In the genomic region with DNA sequence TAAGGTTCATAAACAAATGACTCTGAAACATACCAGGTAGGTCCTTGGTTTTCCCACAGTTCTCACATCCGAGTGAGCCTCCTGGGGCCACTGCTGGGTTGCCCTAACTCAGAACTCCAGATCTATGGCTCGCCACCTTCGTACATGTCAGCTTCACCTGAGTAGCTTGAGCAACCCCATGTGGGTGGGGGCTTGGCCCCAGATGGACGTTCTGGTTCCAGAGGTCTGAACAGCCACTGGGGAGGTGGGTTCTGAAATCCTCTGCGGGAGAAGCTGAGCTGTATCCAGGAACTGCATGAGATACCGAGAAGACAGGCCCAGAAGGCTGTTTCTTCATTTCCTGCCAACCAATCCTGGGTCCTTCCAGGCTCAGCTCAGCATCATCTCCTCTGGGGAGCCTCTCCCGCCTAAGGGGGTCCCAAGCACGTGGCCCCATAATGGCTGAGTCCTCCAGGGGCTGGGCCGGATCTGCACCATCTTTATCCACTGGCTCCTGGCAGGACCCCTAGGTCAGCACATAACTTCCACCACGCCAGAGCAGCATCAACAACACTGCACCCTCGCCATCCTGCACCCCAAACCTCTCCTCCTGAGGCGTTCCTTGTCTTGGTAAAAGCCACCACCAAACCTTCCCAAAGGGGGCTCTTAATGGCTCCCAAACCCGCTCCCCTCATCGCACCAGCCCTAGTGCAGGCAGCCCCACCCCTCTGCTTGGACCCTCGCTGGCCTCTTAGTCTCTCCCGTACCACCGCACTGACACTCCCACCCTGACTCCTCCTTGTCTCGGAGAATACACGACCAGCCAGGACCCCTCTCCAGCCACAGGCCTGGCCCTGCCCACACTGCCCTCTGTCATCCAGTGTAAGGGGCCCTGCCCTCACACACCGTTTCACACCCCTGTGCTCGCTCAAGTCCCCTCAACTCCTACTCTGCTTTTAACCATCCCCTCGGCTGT, we compare ENCODE assay signal across 23 cellular contexts. TPM values are rescaled to one million over a fixed set of nuclear protein-coding genes. Genes with fewer than 3 reads are reported as not detected.
DNase-seq lines count a peak whose midpoint lies in the region; ATAC-seq and TF ChIP-seq lines count a peak whose summit lies in the region.
"Had no signal": no experiment of that assay in that cellular context is flagged by ENCODE, and none has a peak within 500 bp of the region (broad histone marks: within the 10 kb centered on the region; RNA-seq: fewer than 3 reads in every experiment).

No MANE protein-coding gene starts in this region.

- intact Hi-C loops in CD14-positive monocyte (cut with micrococcal nuclease), result loop anchor here (5.0 to 10.0 kb wide), 2 partner anchors 152 to 205 kb away; partner anchors contain the start of genes SNRPA1 (in 1 of the 2) and TM2D3 (in 1 of the 2)
- intact Hi-C loops in heart right ventricle (cut with DNase I), result loop anchor here in 2 of 10 donors (2.0 to 10.0 kb wide), 2 partner anchors 35 to 195 kb away; no protein-coding TSS in a partner anchor

- H3K4me1 ChIP-seq in BLaER1 (peaks cover 76% of the 10 kb centered on the region), heart right ventricle (peaks cover 7 to 67% (median 47%) of the 10 kb centered on the region in 9 donors), neural progenitor cell (peaks cover 14% of the 10 kb centered on the region), MM.1S (ENCODE audit: low read length) (no peaks in the 10 kb centered on the region)
- H3K4me1 ChIP-seq: parathyroid adenoma had no signal

- H3F3A ChIP-seq in neural progenitor cell (ENCODE audit: low read depth) (no peaks in the 10 kb centered on the region), MM.1S (ENCODE audit: insufficient read depth, low read length) (no peaks in the 10 kb centered on the region)

- H3K4me3 ChIP-seq in BLaER1, result no peak overlapping the region
- no peak overlapping the region for H3K4me3 ChIP-seq in heart right ventricle
- no peak overlapping the region for H3K4me3 ChIP-seq in neural progenitor cell
- no peak overlapping the region for H3K4me3 ChIP-seq in MM.1S (ENCODE audit: low read length)
- H3K4me3 ChIP-seq: GM23248, upper lobe of left lung had no signal

- no peak for TF ChIP-seq CTCF in CD14-positive monocyte (IDR thresholded peaks at IDR 0.05)
- no peak for TF ChIP-seq CTCF in heart right ventricle (IDR thresholded peaks at IDR 0.05)
- TF ChIP-seq CTCF in neural progenitor cell (IDR thresholded peaks at IDR 0.05), result no peak
- TF ChIP-seq CTCF in MM.1S (IDR thresholded peaks at IDR 0.05; ENCODE audit: low read length), result no peak

- H3K9me2 ChIP-seq in MM.1S (replicated peaks; ENCODE audit: insufficient read depth, low read length), result no peaks in the 10 kb centered on the region

- H3K36me3 ChIP-seq in BLaER1, result no peaks in the 10 kb centered on the region
- no peaks in the 10 kb centered on the region for H3K36me3 ChIP-seq in heart right ventricle
- no peaks in the 10 kb centered on the region for H3K36me3 ChIP-seq in neural progenitor cell
- H3K36me3 ChIP-seq in MM.1S (replicated peaks; ENCODE audit: insufficient read depth, low read length), result no peaks in the 10 kb centered on the region
- H3K36me3 ChIP-seq: upper lobe of left lung had no signal

- no peak overlapping the region for H3K9ac ChIP-seq in BLaER1
- H3K9ac ChIP-seq in neural progenitor cell, result no peak overlapping the region
- H3K9ac ChIP-seq in MM.1S (ENCODE audit: low read length), result no peak overlapping the region
- H3K9ac ChIP-seq: GM23248, parathyroid adenoma had no signal

- no peaks in the 10 kb centered on the region for H4K20me1 ChIP-seq in BLaER1
- no peaks in the 10 kb centered on the region for H4K20me1 ChIP-seq in neural progenitor cell (ENCODE audit: low read depth)
- H4K20me1 ChIP-seq in MM.1S (ENCODE audit: insufficient read depth, low read length), result no peaks in the 10 kb centered on the region

- H3K27me3 ChIP-seq in BLaER1 (no peaks in the 10 kb centered on the region), heart right ventricle (no peaks in the 10 kb centered on the region), neural progenitor cell (no peaks in the 10 kb centered on the region), MM.1S (replicated peaks; ENCODE audit: insufficient read depth, low read length) (0 out of 2 replicates have a peak, but pooled peaks cover 3% of the 10 kb centered on the region)
- H3K27me3 ChIP-seq: upper lobe of left lung had no signal

- H3K4me2 ChIP-seq in BLaER1, result peak overlapping the region; percentile 75
- H3K4me2 ChIP-seq in neural progenitor cell, result no peak overlapping the region
- H3K4me2 ChIP-seq in MM.1S (ENCODE audit: low read depth, low read length), result no peak overlapping the region

- no peaks in the 10 kb centered on the region for H3K36me3 Mint-ChIP-seq in CD14-positive monocyte
- H3K36me3 Mint-ChIP-seq in neural progenitor cell, result no peaks in the 10 kb centered on the region

- H3K27ac Mint-ChIP-seq in CD14-positive monocyte, result peak overlapping the region in 4 of 7 donors; percentile 63 to 84 (median 73)
- peak overlapping the region; percentile 53 for H3K27ac Mint-ChIP-seq in neural progenitor cell
- H3K27ac Mint-ChIP-seq: nephron progenitor cell had no signal

- ATAC-seq in heart right ventricle, result no peak
- ATAC-seq in GM21737 (IDR thresholded peaks at IDR 0.05; ENCODE audit: unreplicated experiment), result no peak
- ATAC-seq: Panc1 had no signal

- H3K27ac ChIP-seq in BLaER1, result peak overlapping the region; percentile 63
- peak overlapping the region in 7 of 10 donors; percentile 53 to 76 (median 61) for H3K27ac ChIP-seq in heart right ventricle
- no peak overlapping the region for H3K27ac ChIP-seq in neural progenitor cell
- H3K27ac ChIP-seq in MM.1S (ENCODE audit: low read length), result no peak overlapping the region
- H3K27ac ChIP-seq: C4-2B, GM23248, parathyroid adenoma had no signal

- H3K27me3 Mint-ChIP-seq in CD14-positive monocyte (ENCODE audit: low read depth in 3 of 3) (peaks cover 2 to 8% (median 5%) of the 10 kb centered on the region in 3 donors), neural progenitor cell (ENCODE audit: insufficient read depth, low read depth) (peaks cover 8% of the 10 kb centered on the region)

- H3K9me3 Mint-ChIP-seq in CD14-positive monocyte, result peaks cover 0 to 3% (median 0%) of the 10 kb centered on the region in 7 donors
- peaks cover 2% of the 10 kb centered on the region for H3K9me3 Mint-ChIP-seq in neural progenitor cell
- H3K9me3 Mint-ChIP-seq: nephron progenitor cell had no signal

- H3K4me1 Mint-ChIP-seq in CD14-positive monocyte (peaks cover 59% of the 10 kb centered on the region), neural progenitor cell (peaks cover 44% of the 10 kb centered on the region)

- no peak overlapping the region for H2AFZ ChIP-seq in neural progenitor cell (replicated peaks)
- H2AFZ ChIP-seq in MM.1S (ENCODE audit: low read length), result no peak overlapping the region
- H2AFZ ChIP-seq: GM23248, parathyroid adenoma had no signal

- H3K4me3 Mint-ChIP-seq in CD14-positive monocyte (no peak overlapping the region), neural progenitor cell (peak overlapping the region; percentile 55)
- H3K4me3 Mint-ChIP-seq: nephron progenitor cell had no signal

- peaks cover 6% of the 10 kb centered on the region for H3K9me3 ChIP-seq in BLaER1
- H3K9me3 ChIP-seq in heart right ventricle, result peaks cover 0 to 2% (median 0%) of the 10 kb centered on the region in 11 donors
- H3K9me3 ChIP-seq in neural progenitor cell (ENCODE audit: low read depth), result no peaks in the 10 kb centered on the region
- H3K9me3 ChIP-seq in MM.1S (replicated peaks; ENCODE audit: insufficient read depth, low read length), result no peaks in the 10 kb centered on the region
- H3K9me3 ChIP-seq: upper lobe of left lung had no signal

- H3K79me2 ChIP-seq in neural progenitor cell (ENCODE audit: low read depth), result no peaks in the 10 kb centered on the region
- no peaks in the 10 kb centered on the region for H3K79me2 ChIP-seq in MM.1S (ENCODE audit: low read length)
- H3K79me2 ChIP-seq: parathyroid adenoma had no signal

- DNase-seq in CD14-positive monocyte (ENCODE audit: low spot score) (no peak), heart right ventricle (no peak), neural progenitor cell (ENCODE audit: low spot score) (no peak), MM.1S (no peak), NCI-H526 treated with DMSO at 0.1 percent for 48 hours (lab: John Stamatoyannopoulos, UW) (no peak)
- DNase-seq: activated CD4-positive, alpha-beta T cell treated with anti-CD3 and anti-CD28 coated beads for 48 hours; central memory CD4-positive, alpha-beta T cell; DMS79 treated with DMSO at 0.1 percent for 48 hours; GF-D8; GM23248; islet precursor cell; NCI-H1048; NCI-H2107; NCI-H345; nephron progenitor cell; stimulated activated CD4-positive, alpha-beta T cell treated with anti-CD3 and anti-CD28 coated beads, Interleukin-12 subunit alpha, Interleukin-12 subunit beta, amount 100 ng/mL, for 4 hours; stimulated activated CD4-positive, alpha-beta T cell treated with anti-CD3 and anti-CD28 coated beads, Interleukin-4, amount 100 ng/mL, for 1 hour had no signal

- WGBS in heart right ventricle, 2 donors, result 84 to 86% methylated on average over 22 of the region's 22 CpGs

RNA-seq across cellular contexts. Expression of gene PCSK6, which starts 39.8 kb away (rescaled TPM):
- polyA plus RNA-seq in CD14-positive monocyte (under 1 TPM; 0.05 to 0.10 TPM), heart right ventricle (10 to 100 TPM in 1 of 2 donors, 1 to 10 TPM in 1; 4.6 to 10.3 TPM)
- total RNA-seq in heart right ventricle (10 to 100 TPM; 12.9 to 34.0 (median 24.7) TPM), neural progenitor cell (ENCODE audit: low replicate concordance) (1.9 and 2.2 TPM in 2 replicates)
- total RNA-seq: GM23248 had no signal

Comparison
In these comparisons a context has a peak if more than half of its experiments do, and no peak if none do; other contexts are left out.
1. H3K27ac ChIP-seq: peak in BLaER1 (single experiment) and heart right ventricle (7 of 10); none in neural progenitor cell (single experiment) and MM.1S (single experiment).